8 cellular contexts compared by ENCODE assay signal in the genomic region with DNA sequence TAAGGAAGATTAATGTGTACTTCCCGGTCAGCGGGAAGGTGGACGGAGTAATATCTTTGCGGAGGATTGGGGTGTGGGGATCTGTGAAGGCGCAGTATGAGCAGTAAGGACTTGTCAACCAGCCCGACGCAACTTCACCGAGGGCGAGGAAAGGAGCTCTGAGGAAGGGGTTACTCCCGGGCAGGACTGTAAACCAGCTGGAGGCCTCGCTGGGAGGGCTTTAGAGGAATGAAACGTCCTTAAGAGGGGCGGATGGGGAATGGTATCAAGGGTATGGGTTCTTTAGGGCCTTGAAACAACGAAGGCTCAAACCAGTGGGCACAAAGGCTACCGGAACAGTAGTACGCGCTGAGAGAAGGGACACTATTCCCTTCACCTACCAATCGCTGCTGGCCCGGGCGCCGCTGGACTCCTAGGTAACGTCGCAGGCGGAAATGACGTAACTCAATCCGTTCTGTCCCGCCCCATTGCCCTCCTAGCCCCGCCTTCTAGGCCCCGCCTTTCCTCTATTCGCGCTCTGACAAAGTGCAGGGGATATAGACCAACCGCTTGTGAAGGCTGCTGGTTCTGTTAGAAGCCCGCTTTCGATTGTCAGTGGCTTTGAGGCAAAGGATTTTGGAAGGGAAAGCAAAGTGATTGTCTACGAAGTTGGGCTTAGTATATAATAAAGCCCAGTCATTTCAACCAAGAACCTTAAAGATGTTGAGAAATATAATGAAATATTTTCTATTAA. TPM values are rescaled to one million over a fixed set of nuclear protein-coding genes. Genes with fewer than 3 reads are reported as not detected.
DNase-seq lines count a peak whose midpoint lies in the region; ATAC-seq and TF ChIP-seq lines count a peak whose summit lies in the region.

C11orf65 (minus strand) TSS at position 439 of the 733 bp plus-strand sequence. CDS start 5,970 bp downstream, outside the sequence.

- no peaks in the 10 kb centered on the region for H3K27me3 ChIP-seq in vagina

- peaks cover 15% of the 10 kb centered on the region for H3K4me1 ChIP-seq in vagina

- peak in 1 of 2 donors; percentile 98 for TF ChIP-seq POLR2A in vagina (IDR thresholded peaks at IDR 0.05)

- peak within 1 kb of the TSS; percentile 89 for H3K27ac ChIP-seq in vagina

- no peaks in the 10 kb centered on the region for H3K9me3 ChIP-seq in vagina

- ATAC-seq in GM18508 (IDR thresholded peaks at IDR 0.05; ENCODE audit: insufficient read depth, unreplicated experiment) = peak; percentile 93
- ATAC-seq in HG02981 (IDR thresholded peaks at IDR 0.05; ENCODE audit: unreplicated experiment) = peak; percentile 99

- TF ChIP-seq CTCF in astrocyte of the cerebellum (IDR thresholded peaks at IDR 0.05; ENCODE audit: low read depth, low read length, missing control alignments) (no peak), vagina (IDR thresholded peaks at IDR 0.05) (peak in 1 of 3 experiments; percentile 4)

- H3K4me3 ChIP-seq in astrocyte of the cerebellum (ENCODE audit: low read depth, low read length) (peak within 1 kb of the TSS; percentile 76), vagina (peak within 1 kb of the TSS; percentile 48 to 68)

- DNase-seq in NCI-H2029 (lab: John Stamatoyannopoulos, UW) (peak; percentile 98), T-helper 9 cell (peak; percentile 92), astrocyte of the cerebellum (ENCODE audit: low read depth) (peak; percentile 93), hepatic stellate cell (ENCODE audit: low spot score) (peak; percentile 82), putamen (ENCODE audit: low spot score) (peak; percentile 97), vagina (ENCODE audit: extremely low spot score in 2 of 2) (peak; percentile 98)

- no peaks in the 10 kb centered on the region for H3K36me3 ChIP-seq in vagina

- intact Hi-C loops in vagina (cut with DNase I) = no loop called here

- in situ Hi-C loops in astrocyte of the cerebellum (cut with HindIII; ENCODE audit: low sequenced_read_pairs) = no loop called here

RNA-seq across cellular contexts. Expression of gene C11orf65, which starts in this region (rescaled TPM):
- total RNA-seq in vagina = 0.25 TPM

Comparison
In these comparisons a context has a peak if more than half of its experiments do, and no peak if none do; other contexts are left out.
1. Peak in every context shown above with its lines: DNase-seq, ATAC-seq, H3K4me3 ChIP-seq and H3K27ac ChIP-seq.
2. Peak in DNase-seq, H3K4me3 ChIP-seq and H3K27ac ChIP-seq in vagina; RNA of the gene not detected or under 1 TPM.